In genomic region chr19:17466487-17466850, GRCh38 we compare ENCODE assay signal across 19 cellular contexts. TPM values are rescaled to one million over a fixed set of nuclear protein-coding genes. Genes with fewer than 3 reads are reported as not detected.
DNase-seq lines count a peak whose midpoint lies in the region; ATAC-seq and TF ChIP-seq lines count a peak whose summit lies in the region.
"Had no signal": no experiment of that assay in that cellular context is flagged by ENCODE, and none has a peak within 500 bp of the region (broad histone marks: within the 10 kb centered on the region; RNA-seq: fewer than 3 reads in every experiment).

No MANE protein-coding gene starts in this region.

- H3K9me3 Mint-ChIP-seq in natural killer cell (no peaks in the 10 kb centered on the region), nephron (no peaks in the 10 kb centered on the region), endothelial cell (ENCODE audit: unreplicated experiment) (no peaks in the 10 kb centered on the region)
- no peaks in the 10 kb centered on the region for H3K9me3 Mint-ChIP-seq in natural killer cell treated with Interleukin-12 subunit alpha and Interleukin-12 subunit beta and Interleukin-15 and Interleukin-18, amount 100 ng/mL, for 72 hours
- H3K9me3 Mint-ChIP-seq: activated naive CD4-positive, alpha-beta T cell treated with anti-CD3 and anti-CD28 coated beads for 36 hours; stimulated activated effector memory CD8-positive, alpha-beta T cell treated with anti-CD3 and anti-CD28 coated beads, Interleukin-12 subunit alpha, Interleukin-12 subunit beta, amount 100 ng/mL, for 72 hours; T-cell had no signal

- H3K27me3 ChIP-seq in WERI-Rb-1 (ENCODE audit: insufficient read depth, low read depth, severe bottlenecking) (no peaks in the 10 kb centered on the region), uterus (no peaks in the 10 kb centered on the region), MG63 (no peaks in the 10 kb centered on the region)
- H3K27me3 ChIP-seq: brain microvascular endothelial cell had no signal

- H3K4me3 Mint-ChIP-seq in natural killer cell (no peak overlapping the region), nephron (peak overlapping the region; percentile 10 to 64 (median 64)), endothelial cell (ENCODE audit: unreplicated experiment) (no peak overlapping the region)
- no peak overlapping the region for H3K4me3 Mint-ChIP-seq in natural killer cell treated with Interleukin-12 subunit alpha and Interleukin-12 subunit beta and Interleukin-15 and Interleukin-18, amount 100 ng/mL, for 72 hours
- H3K4me3 Mint-ChIP-seq: activated naive CD4-positive, alpha-beta T cell treated with anti-CD3 and anti-CD28 coated beads for 36 hours; stimulated activated effector memory CD8-positive, alpha-beta T cell treated with anti-CD3 and anti-CD28 coated beads, Interleukin-12 subunit alpha, Interleukin-12 subunit beta, amount 100 ng/mL, for 72 hours; T-cell had no signal

- H3K4me3 ChIP-seq in WERI-Rb-1 (ENCODE audit: low read depth, low read length) (no peak overlapping the region), uterus (no peak overlapping the region), MG63 (no peak overlapping the region)
- H3K4me3 ChIP-seq: gastroesophageal sphincter, HAP-1, sigmoid colon had no signal

- no peak overlapping the region for H3K27ac Mint-ChIP-seq in natural killer cell
- no peak overlapping the region for H3K27ac Mint-ChIP-seq in natural killer cell treated with Interleukin-12 subunit alpha and Interleukin-12 subunit beta and Interleukin-15 and Interleukin-18, amount 100 ng/mL, for 72 hours
- H3K27ac Mint-ChIP-seq in nephron = peak overlapping the region; percentile 61 to 86 (median 68)
- H3K27ac Mint-ChIP-seq in endothelial cell (ENCODE audit: unreplicated experiment) = no peak overlapping the region
- H3K27ac Mint-ChIP-seq: activated naive CD4-positive, alpha-beta T cell treated with anti-CD3 and anti-CD28 coated beads for 36 hours; progenitor cell of endocrine pancreas had no signal

- TF ChIP-seq CTCF in natural killer cell (IDR thresholded peaks at IDR 0.05) (peak; percentile 14), WERI-Rb-1 (IDR thresholded peaks at IDR 0.05; ENCODE audit: low read depth, low read length) (no peak), nephron (IDR thresholded peaks at IDR 0.05; ENCODE audit: unreplicated experiment in 3 of 3) (no peak), uterus (IDR thresholded peaks at IDR 0.05) (no peak), endothelial cell (IDR thresholded peaks at IDR 0.05; ENCODE audit: unreplicated experiment) (no peak)

- H3K27me3 Mint-ChIP-seq in natural killer cell (ENCODE audit: low read depth in 2 of 2) (no peaks in the 10 kb centered on the region), nephron (ENCODE audit: low read depth) (peaks cover 4% of the 10 kb centered on the region), endothelial cell (ENCODE audit: unreplicated experiment) (peaks cover 7% of the 10 kb centered on the region)
- no peaks in the 10 kb centered on the region for H3K27me3 Mint-ChIP-seq in natural killer cell treated with Interleukin-12 subunit alpha and Interleukin-12 subunit beta and Interleukin-15 and Interleukin-18, amount 100 ng/mL, for 72 hours
- H3K27me3 Mint-ChIP-seq: T-cell had no signal

- DNase-seq in natural killer cell = no peak
- no peak for DNase-seq in natural killer cell treated with Interleukin-12 subunit alpha and Interleukin-12 subunit beta and Interleukin-15 and Interleukin-18, amount 100 ng/mL, for 72 hours (ENCODE audit: low spot score)
- no peak for DNase-seq in WERI-Rb-1
- no peak for DNase-seq in uterus
- no peak for DNase-seq in endothelial cell (ENCODE audit: low spot score)
- DNase-seq in MG63 = no peak

- H3K36me3 Mint-ChIP-seq in natural killer cell = no peaks in the 10 kb centered on the region
- H3K36me3 Mint-ChIP-seq in natural killer cell treated with Interleukin-12 subunit alpha and Interleukin-12 subunit beta and Interleukin-15 and Interleukin-18, amount 100 ng/mL, for 72 hours = no peaks in the 10 kb centered on the region
- no peaks in the 10 kb centered on the region for H3K36me3 Mint-ChIP-seq in nephron (ENCODE audit: low read depth)
- no peaks in the 10 kb centered on the region for H3K36me3 Mint-ChIP-seq in endothelial cell (ENCODE audit: low read depth, unreplicated experiment)
- H3K36me3 Mint-ChIP-seq: stimulated activated effector memory CD8-positive, alpha-beta T cell treated with anti-CD3 and anti-CD28 coated beads, Interleukin-12 subunit alpha, Interleukin-12 subunit beta, amount 100 ng/mL, for 72 hours; T-cell had no signal

- H3K9me3 ChIP-seq in WERI-Rb-1 (ENCODE audit: severe bottlenecking) (no peaks in the 10 kb centered on the region), uterus (no peaks in the 10 kb centered on the region), MG63 (no peaks in the 10 kb centered on the region)
- H3K9me3 ChIP-seq: gastroesophageal sphincter, HAP-1, sigmoid colon had no signal

- intact Hi-C loops in natural killer cell (cut with micrococcal nuclease) (loop anchor here (1.0 to 5.0 kb wide), 2 partner anchors 120 to 694 kb away; no protein-coding TSS in a partner anchor), uterus (cut with DNase I; ENCODE audit: low total_unique reads) (no loop called here)

- no peak for TF ChIP-seq POLR2A in uterus (IDR thresholded peaks at IDR 0.05)

- H3K27ac ChIP-seq in WERI-Rb-1 = peak overlapping the region; percentile 84
- H3K27ac ChIP-seq in uterus = peak overlapping the region; percentile 66 to 74
- H3K27ac ChIP-seq: brain microvascular endothelial cell had no signal

- no peak for ATAC-seq in natural killer cell
- ATAC-seq in natural killer cell treated with Interleukin-12 subunit alpha and Interleukin-12 subunit beta and Interleukin-15 and Interleukin-18, amount 100 ng/mL, for 72 hours = no peak
- no peak for ATAC-seq in HG02840 (IDR thresholded peaks at IDR 0.05; ENCODE audit: low FRiP score, unreplicated experiment)
- ATAC-seq: gastroesophageal sphincter; stimulated activated effector memory CD8-positive, alpha-beta T cell treated with anti-CD3 and anti-CD28 coated beads, Interleukin-12 subunit alpha, Interleukin-12 subunit beta, amount 100 ng/mL, for 72 hours; T-cell had no signal

- peaks cover 2 to 12% of the 10 kb centered on the region in 2 donors for H3K4me1 ChIP-seq in uterus

- H3K4me1 Mint-ChIP-seq in natural killer cell (peaks cover 25 to 32% of the 10 kb centered on the region in 2 donors), nephron (peaks cover 22% of the 10 kb centered on the region), endothelial cell (ENCODE audit: unreplicated experiment) (peaks cover 24% of the 10 kb centered on the region)
- H3K4me1 Mint-ChIP-seq in natural killer cell treated with Interleukin-12 subunit alpha and Interleukin-12 subunit beta and Interleukin-15 and Interleukin-18, amount 100 ng/mL, for 72 hours (ENCODE audit: low read depth in 2 of 2) = peaks cover 13 to 18% of the 10 kb centered on the region in 2 donors

- H3K36me3 ChIP-seq in WERI-Rb-1 (no peaks in the 10 kb centered on the region), uterus (no peaks in the 10 kb centered on the region), MG63 (no peaks in the 10 kb centered on the region)
- H3K36me3 ChIP-seq: brain microvascular endothelial cell, gastroesophageal sphincter, HAP-1, sigmoid colon had no signal

RNA-seq across cellular contexts. Expression of gene SLC27A1, which starts 3.9 kb away (rescaled TPM):
- total RNA-seq in natural killer cell = 10 to 100 TPM; 12.9 to 26.2 (median 16.3) TPM
- total RNA-seq in natural killer cell treated with Interleukin-12 subunit alpha and Interleukin-12 subunit beta and Interleukin-15 and Interleukin-18, amount 100 ng/mL, for 72 hours = 1 to 10 TPM; 2.2 to 6.0 TPM
- total RNA-seq in uterus = 10 to 100 TPM in 3 of 4 donors, 1 to 10 TPM in 1; 7.1 to 36.5 (median 26.9) TPM
- total RNA-seq in endothelial cell (ENCODE audit: unreplicated experiment) = 30.2 TPM
- 6.3 and 6.5 TPM in 2 replicates for total RNA-seq in MG63 (2014; rRNA removed; shearing (Covaris generic); ENCODE audit: low replicate concordance)

RNA-seq across cellular contexts. Expression of gene NXNL1, which starts 5.7 kb away (rescaled TPM):
- total RNA-seq in natural killer cell (not detected), uterus (not detected), endothelial cell (ENCODE audit: unreplicated experiment) (not detected)
- total RNA-seq in natural killer cell treated with Interleukin-12 subunit alpha and Interleukin-12 subunit beta and Interleukin-15 and Interleukin-18, amount 100 ng/mL, for 72 hours = not detected
- not detected in 2 replicates for total RNA-seq in MG63 (2014; rRNA removed; shearing (Covaris generic); ENCODE audit: low replicate concordance)
- total RNA-seq: activated naive CD4-positive, alpha-beta T cell treated with anti-CD3 and anti-CD28 coated beads for 36 hours; gastroesophageal sphincter; HT-29; mucosa of gallbladder; progenitor cell of endocrine pancreas; RPMI7951; sigmoid colon; T-cell had no signal

RNA-seq across cellular contexts. Expression of gene TMEM221, which starts 18.0 kb away (rescaled TPM):
- total RNA-seq in natural killer cell (not detected), uterus (10 to 100 TPM in 1 of 4 donors, 1 to 10 TPM in 2, not detected in 1; 2.2 to 16.5 (median 3.9) TPM), endothelial cell (ENCODE audit: unreplicated experiment) (1.4 TPM)
- total RNA-seq in natural killer cell treated with Interleukin-12 subunit alpha and Interleukin-12 subunit beta and Interleukin-15 and Interleukin-18, amount 100 ng/mL, for 72 hours = not detected
- not detected in 2 replicates for total RNA-seq in MG63 (2014; rRNA removed; shearing (Covaris generic); ENCODE audit: low replicate concordance)
- total RNA-seq: activated naive CD4-positive, alpha-beta T cell treated with anti-CD3 and anti-CD28 coated beads for 36 hours; HT-29; RPMI7951; T-cell had no signal

RNA-seq across cellular contexts. Expression of gene PGLS, which starts 45.0 kb away (rescaled TPM):
- total RNA-seq in natural killer cell (10 to 100 TPM; 52.9 to 58.1 (median 57.8) TPM), uterus (10 to 100 TPM; 16.9 to 41.0 (median 34.1) TPM), endothelial cell (ENCODE audit: unreplicated experiment) (184 TPM)
- total RNA-seq in natural killer cell treated with Interleukin-12 subunit alpha and Interleukin-12 subunit beta and Interleukin-15 and Interleukin-18, amount 100 ng/mL, for 72 hours = 10 to 100 TPM; 42.8 to 64.6 TPM
- 87.7 and 149 TPM in 2 replicates for total RNA-seq in MG63 (2014; rRNA removed; shearing (Covaris generic); ENCODE audit: low replicate concordance)

RNA-seq across cellular contexts. Expression of gene MVB12A, which starts 46.6 kb away (rescaled TPM):
- total RNA-seq in natural killer cell (10 to 100 TPM; 28.4 to 30.1 (median 29.4) TPM), uterus (10 to 100 TPM in 3 of 4 donors, 1 to 10 TPM in 1; 3.8 to 46.7 (median 26.5) TPM), endothelial cell (ENCODE audit: unreplicated experiment) (107 TPM)
- 10 to 100 TPM; 37.0 to 45.9 TPM for total RNA-seq in natural killer cell treated with Interleukin-12 subunit alpha and Interleukin-12 subunit beta and Interleukin-15 and Interleukin-18, amount 100 ng/mL, for 72 hours
- 28.8 and 78.4 TPM in 2 replicates for total RNA-seq in MG63 (2014; rRNA removed; shearing (Covaris generic); ENCODE audit: low replicate concordance)

Comparison
In these comparisons a context has a peak if more than half of its experiments do, and no peak if none do; other contexts are left out.
1. H3K27ac Mint-ChIP-seq: peak in nephron (3 of 3); none in natural killer cell (0 of 2), natural killer cell treated with Interleukin-12 subunit alpha and Interleukin-12 subunit beta and Interleukin-15 and Interleukin-18, amount 100 ng/mL, for 72 hours (0 of 2) and endothelial cell (single experiment).
2. H3K4me3 Mint-ChIP-seq: peak in nephron (3 of 3); none in natural killer cell (single experiment), natural killer cell treated with Interleukin-12 subunit alpha and Interleukin-12 subunit beta and Interleukin-15 and Interleukin-18, amount 100 ng/mL, for 72 hours (single experiment) and endothelial cell (single experiment).